ENCODE assay signal across 8 cellular contexts in the genomic region with DNA sequence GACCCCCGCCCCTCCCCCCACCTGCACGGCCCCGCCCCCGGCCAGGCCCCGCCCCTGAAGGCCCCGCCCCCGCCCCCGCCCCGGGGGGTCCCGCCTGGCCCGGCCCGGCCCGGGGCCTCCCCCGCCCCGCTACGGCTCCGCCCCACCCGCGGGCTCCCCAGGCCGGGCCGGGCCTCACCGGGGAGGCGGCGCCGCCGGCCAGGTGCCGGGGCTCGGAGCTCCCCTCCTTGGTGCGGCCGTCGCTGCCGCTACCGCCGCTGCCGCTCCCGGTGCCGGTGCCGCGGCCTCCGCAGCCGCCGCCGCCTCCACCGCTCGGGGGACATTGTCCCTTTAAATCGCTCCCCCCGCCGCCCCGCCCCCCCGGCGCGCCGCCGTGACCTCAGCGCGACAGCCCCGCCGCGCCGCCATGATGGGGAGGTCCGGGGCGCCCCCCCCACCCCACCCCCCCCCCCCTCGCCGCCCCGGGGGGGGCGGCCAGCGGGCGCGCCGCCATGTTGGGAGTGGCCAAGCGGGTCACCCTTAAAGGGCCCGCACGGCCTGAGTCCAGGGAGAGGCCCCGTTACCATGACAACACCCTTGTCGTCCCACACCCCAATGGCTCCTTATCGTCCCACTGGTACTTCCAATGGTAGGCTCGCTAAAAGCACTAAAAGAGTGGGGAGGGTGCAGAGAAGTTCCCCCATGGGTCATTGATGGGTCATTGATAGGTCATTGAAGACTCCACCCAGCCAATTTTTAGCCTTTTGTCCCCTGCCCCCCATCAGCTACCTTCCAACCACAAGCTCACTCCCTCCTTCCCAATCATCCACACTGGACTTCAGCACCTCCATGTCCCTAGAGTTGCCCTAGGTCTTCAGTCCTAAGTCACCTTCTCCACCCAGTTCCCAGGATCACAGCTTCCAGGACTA. TPM values are rescaled to one million over a fixed set of nuclear protein-coding genes. Genes with fewer than 3 reads are reported as not detected.
A peak's percentile ranks its signal among the peaks of the same experiment; 100 is the strongest.
DNase-seq lines count a peak whose midpoint lies in the region; ATAC-seq and TF ChIP-seq lines count a peak whose summit lies in the region.

A gene with protein sequence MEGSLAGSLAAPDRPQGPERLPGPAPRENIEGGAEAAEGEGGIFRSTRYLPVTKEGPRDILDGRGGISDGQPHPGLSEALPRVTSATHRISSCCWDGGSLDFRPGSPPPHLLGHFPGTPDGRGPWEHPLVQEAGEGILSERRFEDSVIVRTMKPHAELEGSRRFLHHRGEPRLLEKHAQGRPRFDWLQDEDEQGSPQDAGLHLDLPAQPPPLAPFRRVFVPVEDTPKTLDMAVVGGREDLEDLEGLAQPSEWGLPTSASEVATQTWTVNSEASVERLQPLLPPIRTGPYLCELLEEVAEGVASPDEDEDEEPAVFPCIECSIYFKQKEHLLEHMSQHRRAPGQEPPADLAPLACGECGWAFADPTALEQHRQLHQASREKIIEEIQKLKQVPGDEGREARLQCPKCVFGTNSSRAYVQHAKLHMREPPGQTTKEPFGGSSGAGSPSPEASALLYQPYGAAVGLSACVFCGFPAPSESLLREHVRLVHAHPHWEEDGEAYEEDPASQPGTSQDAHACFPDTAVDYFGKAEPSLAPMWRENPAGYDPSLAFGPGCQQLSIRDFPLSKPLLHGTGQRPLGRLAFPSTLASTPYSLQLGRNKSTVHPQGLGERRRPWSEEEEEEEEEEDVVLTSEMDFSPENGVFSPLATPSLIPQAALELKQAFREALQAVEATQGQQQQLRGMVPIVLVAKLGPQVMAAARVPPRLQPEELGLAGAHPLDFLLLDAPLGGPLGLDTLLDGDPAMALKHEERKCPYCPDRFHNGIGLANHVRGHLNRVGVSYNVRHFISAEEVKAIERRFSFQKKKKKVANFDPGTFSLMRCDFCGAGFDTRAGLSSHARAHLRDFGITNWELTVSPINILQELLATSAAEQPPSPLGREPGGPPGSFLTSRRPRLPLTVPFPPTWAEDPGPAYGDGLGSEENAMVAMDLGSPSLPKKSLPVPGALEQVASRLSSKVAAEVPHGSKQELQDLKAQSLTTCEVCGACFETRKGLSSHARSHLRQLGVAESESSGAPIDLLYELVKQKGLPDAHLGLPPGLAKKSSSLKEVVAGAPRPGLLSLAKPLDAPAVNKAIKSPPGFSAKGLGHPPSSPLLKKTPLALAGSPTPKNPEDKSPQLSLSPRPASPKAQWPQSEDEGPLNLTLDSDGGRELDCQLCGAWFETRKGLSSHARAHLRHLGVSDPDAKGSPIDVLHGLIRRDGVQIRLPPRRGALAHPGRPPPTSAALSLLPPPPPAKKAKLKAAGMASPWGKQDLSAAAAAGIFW (N-terminal part only) (minus strand): TSS at position 337 of the 908 bp plus-strand sequence. CDS start 1,649 bp downstream, outside the sequence.

- H2AFZ ChIP-seq in neuronal stem cell (ENCODE audit: low read length): peak within 1 kb of the TSS; percentile 90

- no peaks in the 10 kb centered on the region for H3K9me3 ChIP-seq in SJCRH30 (replicated peaks)
- no peaks in the 10 kb centered on the region for H3K9me3 ChIP-seq in gastroesophageal sphincter
- no peaks in the 10 kb centered on the region for H3K9me3 ChIP-seq in neuronal stem cell (replicated peaks in 1 of 2; ENCODE audit: control insufficient read depth in 2 of 2, insufficient read depth in 1 of 2, low read depth in 1 of 2, low read length in 2 of 2)
- H3K9me3 ChIP-seq in stomach smooth muscle (ENCODE audit: control insufficient read depth in 2 of 2, low read length in 2 of 2): no peaks in the 10 kb centered on the region

- no peak within 1 kb of the TSS for H3K4ac ChIP-seq in neuronal stem cell (ENCODE audit: low read length)

- peaks cover 9% of the 10 kb centered on the region for H3K4me1 ChIP-seq in SJCRH30
- peaks cover 0 to 57% (median 7%) of the 10 kb centered on the region in 3 donors for H3K4me1 ChIP-seq in gastroesophageal sphincter
- peaks cover 11 to 12% of the 10 kb centered on the region in 2 donors for H3K4me1 ChIP-seq in neuronal stem cell (ENCODE audit: control insufficient read depth in 2 of 2, insufficient read depth in 1 of 2, low read depth in 1 of 2, low read length in 2 of 2)
- peaks cover 23% of the 10 kb centered on the region for H3K4me1 ChIP-seq in stomach smooth muscle (ENCODE audit: control insufficient read depth, insufficient read depth, low read length)

- no peak within 1 kb of the TSS for H2BK5ac ChIP-seq in neuronal stem cell (ENCODE audit: low read length)

- DNase-seq in GM10266 (ENCODE audit: extremely low spot score) (peak; percentile 98), SJCRH30 (peak; percentile 89), neuronal stem cell (ENCODE audit: low spot score) (peak; percentile 62)
- peak; percentile 45 to 84 (median 74) for DNase-seq in activated naive CD4-positive, alpha-beta T cell (lab: John Stamatoyannopoulos, UW)

- no peak within 1 kb of the TSS for H4K8ac ChIP-seq in neuronal stem cell (ENCODE audit: low read depth, low read length)

- ATAC-seq in HG03354 (IDR thresholded peaks at IDR 0.05; ENCODE audit: poor library complexity, severe bottlenecking, unreplicated experiment): peak; percentile 50
- ATAC-seq in gastroesophageal sphincter: peak; percentile 72
- no peak for ATAC-seq in GM21576 (IDR thresholded peaks at IDR 0.05; ENCODE audit: unreplicated experiment)

- H3K9ac ChIP-seq in neuronal stem cell (ENCODE audit: low read depth, low read length, poor library complexity) (peak within 1 kb of the TSS; percentile 63), stomach smooth muscle (ENCODE audit: low read length in 2 of 2) (peak within 1 kb of the TSS; percentile 62 to 77)

- no peak within 1 kb of the TSS for H2AK5ac ChIP-seq in neuronal stem cell (ENCODE audit: low read depth, low read length)

- peak within 1 kb of the TSS; percentile 55 for H3K4me3 ChIP-seq in SJCRH30
- peak within 1 kb of the TSS; percentile 45 to 82 for H3K4me3 ChIP-seq in gastroesophageal sphincter
- peak within 1 kb of the TSS; percentile 56 to 89 for H3K4me3 ChIP-seq in neuronal stem cell (ENCODE audit: low read length in 2 of 2)
- peak within 1 kb of the TSS; percentile 62 to 72 for H3K4me3 ChIP-seq in stomach smooth muscle (ENCODE audit: low read length in 2 of 2)

- no peak within 1 kb of the TSS for H2BK12ac ChIP-seq in neuronal stem cell (ENCODE audit: low read length)

- H3K27me3 ChIP-seq in SJCRH30 (no peaks in the 10 kb centered on the region), gastroesophageal sphincter (peaks cover 10% of the 10 kb centered on the region), neuronal stem cell (ENCODE audit: control insufficient read depth in 3 of 3, insufficient read depth in 3 of 3, low read depth in 1 of 3, low read length in 3 of 3) (peaks cover 0 to 23% (median 23%) of the 10 kb centered on the region in 3 experiments), stomach smooth muscle (ENCODE audit: control insufficient read depth in 1 of 2, insufficient read depth in 2 of 2, low read length in 2 of 2) (peaks cover 5 to 10% of the 10 kb centered on the region in 2 donors)

- H3K4me2 ChIP-seq in neuronal stem cell (ENCODE audit: insufficient read depth, low read length, poor library complexity, severe bottlenecking): peak within 1 kb of the TSS; percentile 86

- H3K18ac ChIP-seq in neuronal stem cell (ENCODE audit: low read length): peak within 1 kb of the TSS; percentile 95

- 0% methylated on average over 2 of the region's 77 CpGs; no CpG with 5 or more reads in 1 of the 2 donors for WGBS in gastroesophageal sphincter (ENCODE audit: low coverage in 1 of 2), 2 donors
- WGBS in neuronal stem cell (ENCODE audit: extremely low coverage in 2 of 2, insufficient read length in 2 of 2, insufficient replicate concordance in 1 of 2), 2 donors: no CpG with 5 or more reads among the region's 77 CpGs

- TF ChIP-seq CTCF in GM10266 (IDR thresholded peaks at IDR 0.05; ENCODE audit: control insufficient read depth, insufficient read depth, low read depth, missing control alignments): no peak
- TF ChIP-seq CTCF in gastroesophageal sphincter (IDR thresholded peaks at IDR 0.05): no peak

- peak within 1 kb of the TSS; percentile 75 for H3K14ac ChIP-seq in neuronal stem cell (ENCODE audit: low read length)

- H4K91ac ChIP-seq in neuronal stem cell (ENCODE audit: low read depth, low read length, poor library complexity): no peak within 1 kb of the TSS

- H2BK120ac ChIP-seq in neuronal stem cell (ENCODE audit: low read depth, low read length): no peak within 1 kb of the TSS

- no peaks in the 10 kb centered on the region for H3K36me3 ChIP-seq in SJCRH30
- peaks cover 0 to 29% of the 10 kb centered on the region in 2 donors for H3K36me3 ChIP-seq in gastroesophageal sphincter
- peaks cover 0 to 4% of the 10 kb centered on the region in 2 donors for H3K36me3 ChIP-seq in neuronal stem cell (replicated peaks in 1 of 2; ENCODE audit: control insufficient read depth in 2 of 2, insufficient read depth in 2 of 2, low read length in 2 of 2)
- peaks cover 4 to 10% of the 10 kb centered on the region in 2 donors for H3K36me3 ChIP-seq in stomach smooth muscle (ENCODE audit: control insufficient read depth in 2 of 2, insufficient read depth in 2 of 2, low read length in 2 of 2)

- TF ChIP-seq EP300 in gastroesophageal sphincter (IDR thresholded peaks at IDR 0.05): no peak

- H3K23ac ChIP-seq in neuronal stem cell (ENCODE audit: low read depth, low read length, poor library complexity): no peak within 1 kb of the TSS

- no peak within 1 kb of the TSS for H2BK15ac ChIP-seq in neuronal stem cell (ENCODE audit: low read length)

- H3K27ac ChIP-seq in SJCRH30 (no peak within 1 kb of the TSS), gastroesophageal sphincter (peak within 1 kb of the TSS; percentile 25 to 93 (median 90)), neuronal stem cell (replicated peaks; ENCODE audit: low read length) (no peak within 1 kb of the TSS), stomach smooth muscle (ENCODE audit: low read length) (peak within 1 kb of the TSS; percentile 76)

- H3K79me1 ChIP-seq in neuronal stem cell (ENCODE audit: low read depth, low read length): no peaks in the 10 kb centered on the region

- TF ChIP-seq POLR2A in gastroesophageal sphincter (IDR thresholded peaks at IDR 0.05): no peak

RNA-seq across cellular contexts. Expression of the gene that starts here (rescaled TPM):
- total RNA-seq in SJCRH30 (2014; rRNA removed; shearing (Covaris generic)): 23.0 and 23.8 TPM in 2 replicates
- total RNA-seq in gastroesophageal sphincter: 10 to 100 TPM; 24.4 to 94.6 (median 49.9) TPM
- 35.1 TPM for polyA plus RNA-seq in neuronal stem cell (2013, experiment 1 of 2)
- polyA plus RNA-seq in neuronal stem cell (2013, experiment 2 of 2): 35.0 TPM

Comparison
In these comparisons a context has a peak if more than half of its experiments do, and no peak if none do; other contexts are left out.
1. H3K27ac ChIP-seq: peak in gastroesophageal sphincter (4 of 4) and stomach smooth muscle (single experiment); none in SJCRH30 (single experiment) and neuronal stem cell (single experiment).
2. Peak in every context shown above with its lines, with median percentiles within 50 percentile points of each other: DNase-seq and H3K4me3 ChIP-seq.